20 cellular contexts compared by ENCODE assay signal in genomic region chr15:95591886-95592285, GRCh38.
"Had no signal": no experiment of that assay in that cellular context is flagged by ENCODE, and none has a peak within 500 bp of the region (broad histone marks: within the 10 kb centered on the region; RNA-seq: fewer than 3 reads in every experiment).

No MANE protein-coding gene starts in this region.

- H3K36me3 ChIP-seq: colonic mucosa, lower lobe of right lung, right lobe of liver, thoracic aorta, transverse colon, upper lobe of right lung, vagina had no signal

- H3K27ac ChIP-seq: colonic mucosa, epithelial cell of prostate, lower lobe of right lung, right lobe of liver, thoracic aorta, transverse colon, upper lobe of right lung, vagina had no signal

- H3K9me3 ChIP-seq: colonic mucosa, lower lobe of right lung, right lobe of liver, thoracic aorta, transverse colon, upper lobe of right lung, vagina had no signal

- H3K27me3 ChIP-seq: colonic mucosa, right lobe of liver, transverse colon, upper lobe of right lung, vagina had no signal

- H3K4me3 ChIP-seq: colonic mucosa, lower lobe of right lung, right lobe of liver, thoracic aorta, transverse colon, upper lobe of right lung, vagina had no signal

- H3K4me1 ChIP-seq: colonic mucosa, lower lobe of right lung, right lobe of liver, transverse colon, upper lobe of right lung had no signal

- DNase-seq: colonic mucosa; effector CD8-positive, alpha-beta T cell; endodermal cell; hypothalamus; left ventricle myocardium superior; lower lobe of right lung; nephron progenitor cell; nucleus accumbens; retina; right lobe of liver; small intestine; stimulated activated CD4-positive, alpha-beta T cell treated with anti-CD3 and anti-CD28 coated beads, Interleukin-15, amount 100 ng/mL, for 24 hours; stimulated activated CD4-positive, alpha-beta T cell treated with anti-CD3 and anti-CD28 coated beads, Interleukin-2, amount 100 ng/mL, for 48 hours; stimulated activated naive B cell treated with anti-CD40 and anti-IgM and Interleukin-4, amounts not matched to agents 10 μg/mL and 1 μg/mL and 100 μg/mL, for 72 hours; transverse colon; upper lobe of right lung had no signal

- ATAC-seq: esophagus mucosa; left ventricle myocardium superior; lower lobe of right lung; right lobe of liver; stimulated activated naive B cell treated with anti-CD40 and anti-IgM and Interleukin-4, amounts not matched to agents 10 μg/mL and 1 μg/mL and 100 μg/mL, for 72 hours; upper lobe of right lung had no signal
